ENCODE assay signal across 8 cellular contexts in genomic region chr17:44110823-44111633, GRCh38. TPM values are rescaled to one million over a fixed set of nuclear protein-coding genes. Genes with fewer than 3 reads are reported as not detected.
DNase-seq lines count a peak whose midpoint lies in the region; ATAC-seq and TF ChIP-seq lines count a peak whose summit lies in the region.

No MANE protein-coding gene starts in this region.

- H3K27me3 Mint-ChIP-seq in Caco-2 (ENCODE audit: insufficient read depth, unreplicated experiment), result no peaks in the 10 kb centered on the region

- CTCF ChIA-PET in BJ (lab: Yijun Ruan, JAX), result interaction anchor here (0.6 to 2.7 kb wide), 11 partner anchors 10 to 93 kb away, joined by 3 to 14 read pairs (median 4); partner anchors contain the start of gene HDAC5
- CTCF ChIA-PET in Caco-2 (lab: Charles Lee), result interaction anchor here (0.5 to 0.6 kb wide), 2 partner anchors 45 to 275 kb away, joined by 3 to 5 read pairs; no protein-coding TSS in a partner anchor

- H3K9me3 Mint-ChIP-seq in Caco-2 (ENCODE audit: unreplicated experiment), result no peaks in the 10 kb centered on the region

- H3K4me1 ChIP-seq in right atrium auricular region (peaks cover 0 to 96% of the 10 kb centered on the region in 2 donors), rectal smooth muscle tissue (ENCODE audit: control insufficient read depth, insufficient read depth, low read length) (peaks cover 43% of the 10 kb centered on the region), Caco-2 (peaks cover 19% of the 10 kb centered on the region)

- H3K27me3 ChIP-seq in BJ (ENCODE audit: control insufficient read depth, insufficient read depth, low read length), result no peaks in the 10 kb centered on the region
- no peaks in the 10 kb centered on the region for H3K27me3 ChIP-seq in right atrium auricular region
- no peaks in the 10 kb centered on the region for H3K27me3 ChIP-seq in rectal smooth muscle tissue (ENCODE audit: control insufficient read depth, insufficient read depth, low read length)
- H3K27me3 ChIP-seq in Caco-2 (replicated peaks; ENCODE audit: control insufficient read depth, insufficient read depth, low read length), result no peaks in the 10 kb centered on the region

- H3K4me1 Mint-ChIP-seq in Caco-2 (ENCODE audit: low read depth, unreplicated experiment), result peaks cover 7% of the 10 kb centered on the region

- BruUV-seq in Caco-2 (replicated peaks; lab: Mats Ljungman, UMichigan), result no TSS peak

- H3K9me3 ChIP-seq in SK-N-MC (ENCODE audit: low read depth, low read length) (no peaks in the 10 kb centered on the region), right atrium auricular region (no peaks in the 10 kb centered on the region), Caco-2 (no peaks in the 10 kb centered on the region)

- no peaks in the 10 kb centered on the region for H3K36me3 Mint-ChIP-seq in Caco-2 (ENCODE audit: insufficient read depth, unreplicated experiment)

- no peak overlapping the region for H3K4me3 Mint-ChIP-seq in Caco-2 (ENCODE audit: unreplicated experiment)

- H3K27ac ChIP-seq in SK-N-MC, result peak overlapping the region; percentile 75
- H3K27ac ChIP-seq in right atrium auricular region, result peak overlapping the region; percentile 97
- H3K27ac ChIP-seq in rectal smooth muscle tissue (ENCODE audit: low read depth, low read length), result peak overlapping the region; percentile 72

- H3K9ac ChIP-seq in SK-N-MC (ENCODE audit: insufficient read length) (peak overlapping the region; percentile 57), rectal smooth muscle tissue (ENCODE audit: low read length) (no peak overlapping the region)

- peak; percentile 62 for ATAC-seq in GM21423 (IDR thresholded peaks at IDR 0.05; ENCODE audit: unreplicated experiment)

- peak overlapping the region; percentile 54 for H3K4me3 ChIP-seq in BJ (ENCODE audit: low read depth, low read length)
- peak overlapping the region; percentile 77 for H3K4me3 ChIP-seq in SK-N-MC
- peak overlapping the region; percentile 51 to 57 for H3K4me3 ChIP-seq in right atrium auricular region
- peak overlapping the region; percentile 55 for H3K4me3 ChIP-seq in rectal smooth muscle tissue (ENCODE audit: low read length)
- H3K4me3 ChIP-seq in Caco-2 (ENCODE audit: low read depth, low read length), result no peak overlapping the region

- no peak overlapping the region for H3K27ac Mint-ChIP-seq in Caco-2 (ENCODE audit: unreplicated experiment)

- H3K36me3 ChIP-seq in BJ (ENCODE audit: control insufficient read depth, insufficient read depth, low read length) (peaks cover 12% of the 10 kb centered on the region), SK-N-MC (ENCODE audit: insufficient read depth, low read length) (no peaks in the 10 kb centered on the region; the same call in 1 of the 2 replicates), right atrium auricular region (peaks cover 18% of the 10 kb centered on the region), rectal smooth muscle tissue (ENCODE audit: control insufficient read depth, insufficient read depth, low read length) (peaks cover 3% of the 10 kb centered on the region), Caco-2 (ENCODE audit: control insufficient read depth, insufficient read depth, low read length) (no peaks in the 10 kb centered on the region)

- TF ChIP-seq CTCF in BJ (IDR thresholded peaks at IDR 0.05; ENCODE audit: insufficient read depth, low read depth, low read length) (no peak), right atrium auricular region (IDR thresholded peaks at IDR 0.05) (no peak), Caco-2 (IDR thresholded peaks at IDR 0.05; ENCODE audit: insufficient read depth in 1 of 2, low read depth in 1 of 2, low read length in 1 of 2, severe bottlenecking in 1 of 2, unreplicated experiment in 1 of 2) (no peak)

- DNase-seq in BJ (ENCODE audit: low read depth), result peak; percentile 62
- DNase-seq in NCI-H1048 (lab: John Stamatoyannopoulos, UW), result peak; percentile 34
- DNase-seq in SK-N-MC (ENCODE audit: low read depth, low spot score), result peak; percentile 67
- DNase-seq in anterior cingulate cortex (lab: John Stamatoyannopoulos, UW), result peak; percentile 64 to 99 (median 97)
- DNase-seq in right atrium auricular region (ENCODE audit: low spot score), result peak; percentile 98
- DNase-seq in Caco-2, result no peak

- POLR2A ChIA-PET in BJ (lab: Charles Lee), result interaction anchor here (0.5 to 0.7 kb wide), 4 partner anchors 21 to 219 kb away, joined by 3 to 15 read pairs (median 8); no protein-coding TSS in a partner anchor
- POLR2A ChIA-PET in Caco-2 (lab: Charles Lee), result interaction anchor here (0.6 kb wide), 1 partner anchor 12 kb away, joined by 3 read pairs; the partner anchor contains the start of gene HDAC5

- intact Hi-C loops in Caco-2 (cut with micrococcal nuclease; ENCODE audit: unreplicated experiment), result no loop called here

RNA-seq across cellular contexts. Expression of gene HDAC5, which starts 12.4 kb away (rescaled TPM):
- 46.4 and 102 TPM in 2 replicates for polyA plus RNA-seq in BJ (2011; rRNA removed)
- 128 and 173 TPM in 2 replicates for polyA minus RNA-seq in BJ (2011; rRNA and poly(A)+ RNA removed)
- 100 to 1,000 TPM in 1 of 2 donors, 10 to 100 TPM in 1; 80.0 to 138 TPM for total RNA-seq in right atrium auricular region
- 25.9 and 27.0 TPM in 2 replicates for total RNA-seq in Caco-2 (2022)

RNA-seq across cellular contexts. Expression of gene HROB, which starts 30.7 kb away (rescaled TPM):
- polyA plus RNA-seq in BJ (2011; rRNA removed), result 2.1 and 3.4 TPM in 2 replicates
- 6.8 and 7.0 TPM in 2 replicates for polyA minus RNA-seq in BJ (2011; rRNA and poly(A)+ RNA removed)
- total RNA-seq in right atrium auricular region, result under 1 TPM; 0.59 to 0.94 TPM
- 15.2 and 17.0 TPM in 2 replicates for total RNA-seq in Caco-2 (2022)

RNA-seq across cellular contexts. Expression of gene G6PC3, which starts 40.5 kb away (rescaled TPM):
- 115 and 151 TPM in 2 replicates for polyA plus RNA-seq in BJ (2011; rRNA removed)
- polyA minus RNA-seq in BJ (2011; rRNA and poly(A)+ RNA removed), result 75.4 and 110 TPM in 2 replicates
- total RNA-seq in right atrium auricular region, result 10 to 100 TPM; 36.0 to 41.1 TPM
- 60.1 and 64.5 TPM in 2 replicates for total RNA-seq in Caco-2 (2022)

RNA-seq across cellular contexts. Expression of gene LSM12, which starts 44.6 kb away (rescaled TPM):
- polyA plus RNA-seq in BJ (2011; rRNA removed), result 36.3 and 51.7 TPM in 2 replicates
- 46.3 and 68.5 TPM in 2 replicates for polyA minus RNA-seq in BJ (2011; rRNA and poly(A)+ RNA removed)
- total RNA-seq in right atrium auricular region, result 10 to 100 TPM; 36.8 to 41.3 TPM
- 83.1 and 85.5 TPM in 2 replicates for total RNA-seq in Caco-2 (2022)

RNA-seq across cellular contexts. Expression of gene ASB16, which starts 59.5 kb away (rescaled TPM):
- 0.04 TPM in 1 of 2 replicates, not detected in the other for polyA plus RNA-seq in BJ (2011; rRNA removed)
- 0.10 TPM in 1 of 2 replicates, not detected in the other for polyA minus RNA-seq in BJ (2011; rRNA and poly(A)+ RNA removed)
- total RNA-seq in right atrium auricular region (1 to 10 TPM; 8.3 TPM), Caco-2 (2022) (0.26 TPM in 1 of 2 replicates, not detected in the other)

Comparison
In these comparisons a context has a peak if more than half of its experiments do, and no peak if none do; other contexts are left out.
1. DNase-seq: peak in BJ (single experiment), NCI-H1048 (single experiment), SK-N-MC (single experiment), anterior cingulate cortex (58 of 58) and right atrium auricular region (single experiment); none in Caco-2 (0 of 2).
2. Peak in every context shown above with its lines, with median percentiles within 50 percentile points of each other: H3K27ac ChIP-seq.